Comparison of ENCODE assay signal across 15 cellular contexts in genomic region chr7:25361863-25362262, GRCh38.
"Had no signal": no experiment of that assay in that cellular context is flagged by ENCODE, and none has a peak within 500 bp of the region (broad histone marks: within the 10 kb centered on the region; RNA-seq: fewer than 3 reads in every experiment).

No MANE protein-coding gene starts in this region.

- H3K36me3 ChIP-seq: ascending aorta, breast epithelium, esophagus squamous epithelium, left lung, upper lobe of right lung had no signal

- H3K27ac ChIP-seq: ascending aorta, esophagus squamous epithelium, left lung, upper lobe of right lung had no signal

- ATAC-seq: activated T-cell treated with anti-CD3 and anti-CD28 coated beads, Interleukin-2, amount 50 U/mL, for 72 hours; left lung; stimulated activated naive B cell treated with anti-CD40 and anti-IgM and Interleukin-4, amounts not matched to agents 10 μg/mL and 1 μg/mL and 100 μg/mL, for 72 hours; upper lobe of right lung had no signal

- DNase-seq: activated CD4-positive, alpha-beta T cell treated with anti-CD3 and anti-CD28 coated beads, Interleukin-2, amount 50 U/mL, for 4 hours; activated effector memory CD4-positive, alpha-beta T cell treated with anti-CD3 and anti-CD28 coated beads, Interleukin-2, amount 50 U/mL, for 16 hours; activated naive CD4-positive, alpha-beta T cell treated with anti-CD3 and anti-CD28 coated beads, Interleukin-2, amount 50 U/mL, for 16 hours; activated T-cell treated with anti-CD3 and anti-CD28 coated beads, Interleukin-2, amount 50 U/mL, for 72 hours; effector CD8-positive, alpha-beta T cell; esophagus squamous epithelium; foreskin melanocyte; head of caudate nucleus; kidney; left lung; retina; stimulated activated naive B cell treated with anti-CD40 and anti-IgM and Interleukin-4, amounts not matched to agents 10 μg/mL and 1 μg/mL and 100 μg/mL, for 72 hours; upper lobe of right lung had no signal

- H3K4me1 ChIP-seq: ascending aorta, breast epithelium, left lung, upper lobe of right lung had no signal

- H3K27me3 ChIP-seq: ascending aorta, breast epithelium, esophagus squamous epithelium, left lung, upper lobe of right lung had no signal

- H3K9me3 ChIP-seq: ascending aorta, breast epithelium, esophagus squamous epithelium, left lung, upper lobe of right lung had no signal

- H3K4me3 ChIP-seq: ascending aorta, breast epithelium, esophagus squamous epithelium, left lung, upper lobe of right lung had no signal
